Comparison of ENCODE assay signal across 25 cellular contexts in genomic region chr5:2736872-2737271, GRCh38. TPM values are rescaled to one million over a fixed set of nuclear protein-coding genes. Genes with fewer than 3 reads are reported as not detected.
"Had no signal": no experiment of that assay in that cellular context is flagged by ENCODE, and none has a peak within 500 bp of the region (broad histone marks: within the 10 kb centered on the region; RNA-seq: fewer than 3 reads in every experiment).

No MANE protein-coding gene starts in this region.

- H3K9ac ChIP-seq: neural progenitor cell had no signal

- H3K27ac ChIP-seq: epithelial cell of prostate, gastrocnemius medialis, neural progenitor cell, prostate gland, right atrium auricular region, thoracic aorta, transverse colon had no signal

- H3K36me3 ChIP-seq: gastrocnemius medialis, neural progenitor cell, prostate gland, right atrium auricular region, thoracic aorta, transverse colon had no signal

- H3K4me2 ChIP-seq: neural progenitor cell had no signal

- H3K9me3 ChIP-seq: gastrocnemius medialis, mucosa of descending colon, prostate gland, right atrium auricular region, thoracic aorta, transverse colon had no signal

- H3K4me1 ChIP-seq: gastrocnemius medialis had no signal

- H3K36me3 Mint-ChIP-seq: memory B cell; naive B cell; natural killer cell treated with Interleukin-12 subunit alpha and Interleukin-12 subunit beta and Interleukin-15 and Interleukin-18, amount 100 ng/mL, for 72 hours; stimulated activated memory B cell treated with anti-CD40 and anti-IgM and Interleukin-4, amounts not matched to agents 10 μg/mL and 1 μg/mL and 100 μg/mL, for 72 hours had no signal

- DNase-seq: cortex of kidney; effector CD4-positive, alpha-beta T cell; foreskin fibroblast; gastrocnemius medialis; kidney; mucosa of descending colon; naive B cell; stimulated activated CD4-positive, alpha-beta T cell treated with anti-CD3 and anti-CD28 coated beads, Interleukin-2, amount 100 ng/mL, for 24 hours; stimulated activated CD4-positive, alpha-beta T cell treated with anti-CD3 and anti-CD28 coated beads, Interleukin-4, amount 100 ng/mL, for 24 hours; transverse colon had no signal

- H3K27ac Mint-ChIP-seq: memory B cell; naive B cell; natural killer cell treated with Interleukin-12 subunit alpha and Interleukin-12 subunit beta and Interleukin-15 and Interleukin-18, amount 100 ng/mL, for 72 hours; neural progenitor cell; stimulated activated memory B cell treated with anti-CD40 and anti-IgM and Interleukin-4, amounts not matched to agents 10 μg/mL and 1 μg/mL and 100 μg/mL, for 72 hours; stimulated activated naive CD8-positive, alpha-beta T cell treated with anti-CD3 and anti-CD28 coated beads, Interleukin-15, Interleukin-2, amounts not matched to agents 100 ng/mL and 50 ng/mL, for 24 hours had no signal

- H3K4me3 Mint-ChIP-seq: central memory CD8-positive, alpha-beta T cell; memory B cell; naive B cell; natural killer cell treated with Interleukin-12 subunit alpha and Interleukin-12 subunit beta and Interleukin-15 and Interleukin-18, amount 100 ng/mL, for 72 hours; neural progenitor cell; stimulated activated memory B cell treated with anti-CD40 and anti-IgM and Interleukin-4, amounts not matched to agents 10 μg/mL and 1 μg/mL and 100 μg/mL, for 72 hours; stimulated activated naive CD8-positive, alpha-beta T cell treated with anti-CD3 and anti-CD28 coated beads, Interleukin-15, Interleukin-2, amounts not matched to agents 100 ng/mL and 50 ng/mL, for 24 hours had no signal

- H2AFZ ChIP-seq: neural progenitor cell had no signal

- H3K9me3 Mint-ChIP-seq: central memory CD8-positive, alpha-beta T cell; memory B cell; natural killer cell treated with Interleukin-12 subunit alpha and Interleukin-12 subunit beta and Interleukin-15 and Interleukin-18, amount 100 ng/mL, for 72 hours; stimulated activated memory B cell treated with anti-CD40 and anti-IgM and Interleukin-4, amounts not matched to agents 10 μg/mL and 1 μg/mL and 100 μg/mL, for 72 hours; stimulated activated naive CD8-positive, alpha-beta T cell treated with anti-CD3 and anti-CD28 coated beads, Interleukin-15, Interleukin-2, amounts not matched to agents 100 ng/mL and 50 ng/mL, for 24 hours had no signal

- ATAC-seq: esophagus mucosa; gastrocnemius medialis; left lobe of liver; mucosa of descending colon; natural killer cell treated with Interleukin-12 subunit alpha and Interleukin-12 subunit beta and Interleukin-15 and Interleukin-18, amount 100 ng/mL, for 72 hours; sciatic nerve; stimulated activated memory B cell treated with anti-CD40 and anti-IgM and Interleukin-4, amounts not matched to agents 10 μg/mL and 1 μg/mL and 100 μg/mL, for 72 hours had no signal

- H3K4me3 ChIP-seq: gastrocnemius medialis, lung, mucosa of descending colon, neural progenitor cell, prostate gland, right atrium auricular region, thoracic aorta, transverse colon had no signal

- H3K4me1 Mint-ChIP-seq: central memory CD8-positive, alpha-beta T cell; memory B cell; naive B cell; stimulated activated memory B cell treated with anti-CD40 and anti-IgM and Interleukin-4, amounts not matched to agents 10 μg/mL and 1 μg/mL and 100 μg/mL, for 72 hours had no signal

RNA-seq across cellular contexts. Expression of gene IRX2, which starts 14.6 kb away (rescaled TPM):
- total RNA-seq: left lobe of liver; liver; natural killer cell treated with Interleukin-12 subunit alpha and Interleukin-12 subunit beta and Interleukin-15 and Interleukin-18, amount 100 ng/mL, for 72 hours; transverse colon had no signal
- polyA plus RNA-seq: liver had no signal
